1 cellular context compared by ENCODE assay signal in the genomic region with DNA sequence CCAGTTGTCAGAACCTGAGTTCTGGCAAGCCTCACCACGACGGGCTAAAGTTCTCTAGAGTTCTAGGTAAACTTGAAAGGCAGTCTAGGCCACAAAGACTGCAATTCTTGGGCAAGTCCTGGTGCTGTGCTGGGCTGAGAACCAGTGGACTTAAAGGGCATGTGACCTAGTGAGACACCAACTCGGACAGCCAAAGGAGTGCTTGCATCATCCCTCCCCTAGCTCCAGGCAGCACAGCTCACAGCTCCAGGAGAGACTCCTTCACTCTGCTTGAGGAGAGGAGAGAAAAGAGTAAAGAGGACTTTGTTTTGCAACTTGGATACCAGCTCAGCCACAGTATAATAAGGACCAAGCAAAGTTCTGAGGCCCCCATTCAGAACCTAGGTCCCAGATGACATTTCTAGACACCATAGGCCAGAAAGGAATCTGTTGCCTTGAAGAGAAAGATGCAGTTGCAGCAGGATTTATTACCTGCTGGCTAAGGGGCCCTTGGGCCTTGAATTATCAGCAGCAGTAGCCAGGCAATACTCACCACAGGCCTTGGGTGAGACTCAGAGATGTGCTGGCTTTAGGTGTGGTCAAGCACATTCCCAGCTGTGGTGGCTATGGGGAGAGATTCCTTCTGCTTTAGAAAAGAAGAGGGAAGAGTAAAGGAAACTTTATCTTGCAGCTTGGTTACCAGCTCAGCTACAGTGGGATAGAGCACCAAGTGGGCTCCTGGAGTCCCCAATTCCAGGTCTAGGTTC.
TF ChIP-seq lines count a peak whose summit lies in the region.

No MANE protein-coding gene starts in this region.

TF ChIP-seq in K562, 482 proteins besides CTCF, POLR2A, EP300 and RAD21:
- TF ChIP-seq BCL6 (CRISPR knock-in tag; IDR thresholded peaks at IDR 0.05) (no peak), GATA2 (CRISPR knock-in tag; IDR thresholded peaks at IDR 0.05) (no peak), HNRNPLL (IDR thresholded peaks at IDR 0.05; ENCODE audit: low read depth, low read length, poor library complexity, severe bottlenecking) (no peak), RBM22 (IDR thresholded peaks at IDR 0.05; ENCODE audit: low read depth, low read length, poor library complexity, severe bottlenecking) (no peak), ZNF253 (CRISPR knock-in tag; conservative IDR thresholded peaks at IDR 0.05) (no peak), CEBPG (CRISPR knock-in tag; IDR thresholded peaks at IDR 0.05) (no peak), CEBPG (tag; conservative IDR thresholded peaks at IDR 0.05 in 1 of 2, IDR thresholded peaks at IDR 0.05 in 1 of 2) (peak in 1 of 2 experiments; percentile 61; a peak in 1 of 4 replicates), GTF2E2 (tag; IDR thresholded peaks at IDR 0.05) (no peak), ZNF644 (tag; IDR thresholded peaks at IDR 0.05; ENCODE audit: low read depth) (no peak), RFX1 (IDR thresholded peaks at IDR 0.05) (no peak), POLR2G (IDR thresholded peaks at IDR 0.05; ENCODE audit: low read depth, low read length) (no peak)
- TF ChIP-seq, protein P1, sequence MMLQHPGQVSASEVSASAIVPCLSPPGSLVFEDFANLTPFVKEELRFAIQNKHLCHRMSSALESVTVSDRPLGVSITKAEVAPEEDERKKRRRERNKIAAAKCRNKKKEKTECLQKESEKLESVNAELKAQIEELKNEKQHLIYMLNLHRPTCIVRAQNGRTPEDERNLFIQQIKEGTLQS (IDR thresholded peaks at IDR 0.05): peak; percentile 58; the same call in 1 of the 2 replicates
- TF ChIP-seq, protein P1 (CRISPR knock-in tag; conservative IDR thresholded peaks at IDR 0.05): no peak
TF ChIP-seq in K562: peak in this region for 2.
